1 cellular context compared by ENCODE assay signal in genomic region chr16:47058295-47059086, GRCh38.
TF ChIP-seq lines count a peak whose summit lies in the region.

No MANE protein-coding gene starts in this region.

TF ChIP-seq in HepG2, 621 proteins besides CTCF, POLR2A, EP300 and RAD21 (continued from another document and continues in another):
- TF ChIP-seq DZIP1 (CRISPR knock-in tag; IDR thresholded peaks at IDR 0.05) (no peak), ZNF747 (CRISPR knock-in tag; IDR thresholded peaks at IDR 0.05; ENCODE audit: borderline replicate concordance) (peak; percentile 86; the same call in 1 of the 2 replicates), TCF7 (IDR thresholded peaks at IDR 0.05; ENCODE audit: low read depth) (peak; percentile 70), TBX2 (CRISPR knock-in tag; IDR thresholded peaks at IDR 0.05; ENCODE audit: borderline replicate concordance) (peak; percentile 84), KLF13 (CRISPR knock-in tag; IDR thresholded peaks at IDR 0.05) (no peak), ZNF768 (CRISPR knock-in tag; IDR thresholded peaks at IDR 0.05) (no peak), SAFB2 (CRISPR knock-in tag; IDR thresholded peaks at IDR 0.05; ENCODE audit: borderline replicate concordance, low read depth) (no peak), MTERF4 (CRISPR knock-in tag; IDR thresholded peaks at IDR 0.05) (no peak), SRSF4 (IDR thresholded peaks at IDR 0.05; ENCODE audit: low read depth, low read length, poor library complexity, severe bottlenecking) (no peak), ETV6 (CRISPR knock-in tag; conservative IDR thresholded peaks at IDR 0.05) (no peak), ZBTB42 (CRISPR knock-in tag; IDR thresholded peaks at IDR 0.05) (no peak), PHF21A (CRISPR knock-in tag; IDR thresholded peaks at IDR 0.05) (peak; percentile 89; the same call in 1 of the 2 replicates), CEBPG (CRISPR knock-in tag; IDR thresholded peaks at IDR 0.05) (no peak), SKI (IDR thresholded peaks at IDR 0.05; ENCODE audit: partially characterized antibody) (no peak), GFI1 (CRISPR knock-in tag; IDR thresholded peaks at IDR 0.05; ENCODE audit: borderline replicate concordance) (peak; percentile 32; the same call in 1 of the 2 replicates), RFX1 (IDR thresholded peaks at IDR 0.05) (no peak), ZNF572 (CRISPR knock-in tag; IDR thresholded peaks at IDR 0.05) (no peak; the same call in 1 of the 2 replicates), ARHGAP35 (CRISPR knock-in tag; IDR thresholded peaks at IDR 0.05; ENCODE audit: borderline replicate concordance) (0 out of 2 replicates have a peak, but pooled peaks have one; percentile 28), ZNF83 (CRISPR knock-in tag; IDR thresholded peaks at IDR 0.05; ENCODE audit: borderline replicate concordance) (no peak), ARNT2 (CRISPR knock-in tag; IDR thresholded peaks at IDR 0.05; ENCODE audit: low read depth) (no peak), ZNF556 (CRISPR knock-in tag; IDR thresholded peaks at IDR 0.05; ENCODE audit: borderline replicate concordance) (peak; percentile 80), NR3C1 (CRISPR knock-in tag; IDR thresholded peaks at IDR 0.05) (no peak), GMEB2 (CRISPR knock-in tag; IDR thresholded peaks at IDR 0.05; ENCODE audit: low read depth) (no peak), RBFOX2 (IDR thresholded peaks at IDR 0.05; ENCODE audit: low read depth, low read length) (no peak), ZNF776 (CRISPR knock-in tag; IDR thresholded peaks at IDR 0.05) (no peak), ZGPAT (CRISPR knock-in tag; IDR thresholded peaks at IDR 0.05) (peak; percentile 63), ZNF503 (CRISPR knock-in tag; IDR thresholded peaks at IDR 0.05) (peak; percentile 78), THAP7 (CRISPR knock-in tag; IDR thresholded peaks at IDR 0.05) (no peak), ZBTB3 (CRISPR knock-in tag; IDR thresholded peaks at IDR 0.05; ENCODE audit: borderline replicate concordance, low read depth) (no peak), FOSL1 (CRISPR knock-in tag; IDR thresholded peaks at IDR 0.05; ENCODE audit: borderline replicate concordance) (no peak), PRDM15 (CRISPR knock-in tag; IDR thresholded peaks at IDR 0.05) (0 out of 2 replicates have a peak, but pooled peaks have one; percentile 34), ISL2 (CRISPR knock-in tag; IDR thresholded peaks at IDR 0.05) (peak; percentile 88), CC2D1A (CRISPR knock-in tag; IDR thresholded peaks at IDR 0.05) (no peak), SRSF9 (IDR thresholded peaks at IDR 0.05; ENCODE audit: borderline replicate concordance, insufficient read depth, low read depth, low read length, poor library complexity, severe bottlenecking) (no peak), SRSF1 (optimal IDR thresholded peaks at IDR 0.05; ENCODE audit: low read depth, low read length) (no peak), TBP (CRISPR knock-in tag; IDR thresholded peaks at IDR 0.05) (no peak), ZNF326 (CRISPR knock-in tag; IDR thresholded peaks at IDR 0.05; ENCODE audit: borderline replicate concordance) (no peak), IRF1 (CRISPR knock-in tag; IDR thresholded peaks at IDR 0.05; ENCODE audit: low read depth) (no peak), TSC22D2 (CRISPR knock-in tag; IDR thresholded peaks at IDR 0.05; ENCODE audit: borderline replicate concordance) (no peak), ZBTB25 (CRISPR knock-in tag; IDR thresholded peaks at IDR 0.05) (peak; percentile 37; the same call in 1 of the 2 replicates), SNAPC5 (CRISPR knock-in tag; IDR thresholded peaks at IDR 0.05; ENCODE audit: borderline replicate concordance) (no peak), ZNF576 (CRISPR knock-in tag; IDR thresholded peaks at IDR 0.05) (no peak), POLR2AphosphoS2 (IDR thresholded peaks at IDR 0.05; ENCODE audit: low read depth, low read length) (no peak), ARID2 (CRISPR knock-in tag; IDR thresholded peaks at IDR 0.05; ENCODE audit: borderline replicate concordance) (peak; percentile 78; the same call in 1 of the 2 replicates), ZNF17 (CRISPR knock-in tag; IDR thresholded peaks at IDR 0.05) (no peak), ZNF761 (CRISPR knock-in tag; conservative IDR thresholded peaks at IDR 0.05) (peak; percentile 58), ATAD3A (CRISPR knock-in tag; IDR thresholded peaks at IDR 0.05) (no peak), SYNCRIP (IDR thresholded peaks at IDR 0.05; ENCODE audit: insufficient read depth, low read depth, low read length) (no peak), ZFP62 (CRISPR knock-in tag; IDR thresholded peaks at IDR 0.05) (no peak), ZNF512 (CRISPR knock-in tag; IDR thresholded peaks at IDR 0.05) (no peak), BORCS8-MEF2B (CRISPR knock-in tag; IDR thresholded peaks at IDR 0.05) (peak; percentile 13; the same call in 1 of the 2 replicates), SIN3B (IDR thresholded peaks at IDR 0.05; ENCODE audit: low read length) (no peak)
